In genomic region chr14:105139212-105139825, GRCh38 we compare ENCODE assay signal across 30 cellular contexts.
"Had no signal": no experiment of that assay in that cellular context is flagged by ENCODE, and none has a peak within 500 bp of the region (broad histone marks: within the 10 kb centered on the region; RNA-seq: fewer than 3 reads in every experiment).

No MANE protein-coding gene starts in this region.

- H3K4me1 Mint-ChIP-seq: activated CD4-positive, alpha-beta T cell treated with anti-CD3 and anti-CD28 coated beads, Interleukin-2, amount 10 ng/mL, durations not matched to agents 24 days and 14 days; activated naive CD4-positive, alpha-beta T cell treated with anti-CD3 and anti-CD28 coated beads, Interleukin-2, amount 50 U/mL, for 24 hours; activated naive CD8-positive, alpha-beta T cell treated with anti-CD3 and anti-CD28 coated beads, Interleukin-2, amount 50 U/mL, for 24 hours; nephron had no signal

- H3K4me1 ChIP-seq: breast epithelium, heart right ventricle, left lung, pancreas, psoas muscle, testis had no signal

- H3K4me3 ChIP-seq: breast epithelium, esophagus squamous epithelium, heart right ventricle, left lung, pancreas, psoas muscle, testis had no signal

- H3K27me3 Mint-ChIP-seq: activated CD4-positive, alpha-beta memory T cell treated with anti-CD3 and anti-CD28 coated beads for 36 hours; activated CD4-positive, alpha-beta T cell treated with anti-CD3 and anti-CD28 coated beads, Interleukin-2, amount 10 ng/mL, durations not matched to agents 24 days and 14 days; activated naive CD8-positive, alpha-beta T cell treated with anti-CD3 and anti-CD28 coated beads, Interleukin-2, amount 50 U/mL, for 24 hours had no signal

- H3K27me3 ChIP-seq: breast epithelium, heart right ventricle, left lung, neutrophil, pancreas, testis had no signal

- ATAC-seq: activated naive CD8-positive, alpha-beta T cell treated with anti-CD3 and anti-CD28 coated beads, Interleukin-2, amount 50 U/mL, for 24 hours; left lung had no signal

- H3K27ac Mint-ChIP-seq: activated CD4-positive, alpha-beta memory T cell treated with anti-CD3 and anti-CD28 coated beads for 36 hours; activated CD4-positive, alpha-beta T cell treated with anti-CD3 and anti-CD28 coated beads, Interleukin-2, amount 10 ng/mL, durations not matched to agents 24 days and 14 days; activated naive CD4-positive, alpha-beta T cell treated with anti-CD3 and anti-CD28 coated beads, Interleukin-2, amount 50 U/mL, for 24 hours; activated naive CD8-positive, alpha-beta T cell treated with anti-CD3 and anti-CD28 coated beads, Interleukin-2, amount 50 U/mL, for 24 hours; activated T-helper 1 cell treated with anti-CD3 and anti-CD28 coated beads, Interleukin-12 subunit alpha, Interleukin-12 subunit beta, Interleukin-2, Interleukin-4 antibody, amounts not matched to agents 30 ng/mL and 10 ng/mL and 1 ng/mL, durations not matched to agents 14 hours and 24 hours and 36 hours; dendritic cell treated with granulocyte-macrophage colony-stimulating factor and Interleukin-4, amounts not matched to agents 40 ng/mL and 50 ng/mL, for 4 days; nephron; T-helper 1 cell treated with Interleukin-12 subunit alpha and Interleukin-12 subunit beta and Interleukin-4 antibody, amounts not matched to agents 30 μg/mL and 1 μg/mL, for 36 hours had no signal

- H3K36me3 Mint-ChIP-seq: activated naive CD4-positive, alpha-beta T cell treated with anti-CD3 and anti-CD28 coated beads, Interleukin-2, amount 50 U/mL, for 24 hours had no signal

- FAIRE-seq: pancreas, urothelium cell line had no signal

- H3K27ac ChIP-seq: breast epithelium, epithelial cell of prostate, esophagus squamous epithelium, heart right ventricle, left lung, neutrophil, pancreas, psoas muscle, testis had no signal

- H3K9me3 Mint-ChIP-seq: activated naive CD4-positive, alpha-beta T cell treated with anti-CD3 and anti-CD28 coated beads, Interleukin-2, amount 50 U/mL, for 24 hours had no signal

- H3K4me3 Mint-ChIP-seq: activated CD4-positive, alpha-beta memory T cell treated with anti-CD3 and anti-CD28 coated beads for 36 hours; activated CD4-positive, alpha-beta T cell treated with anti-CD3 and anti-CD28 coated beads, Interleukin-2, amount 10 ng/mL, durations not matched to agents 24 days and 14 days; activated naive CD4-positive, alpha-beta T cell treated with anti-CD3 and anti-CD28 coated beads, Interleukin-2, amount 50 U/mL, for 24 hours; activated naive CD8-positive, alpha-beta T cell treated with anti-CD3 and anti-CD28 coated beads, Interleukin-2, amount 50 U/mL, for 24 hours; activated T-helper 1 cell treated with anti-CD3 and anti-CD28 coated beads, Interleukin-12 subunit alpha, Interleukin-12 subunit beta, Interleukin-2, Interleukin-4 antibody, amounts not matched to agents 30 ng/mL and 10 ng/mL and 1 ng/mL, durations not matched to agents 14 hours and 24 hours and 36 hours; dendritic cell treated with granulocyte-macrophage colony-stimulating factor and Interleukin-4, amounts not matched to agents 40 ng/mL and 50 ng/mL, for 4 days; nephron; T-helper 1 cell treated with Interleukin-12 subunit alpha and Interleukin-12 subunit beta and Interleukin-4 antibody, amounts not matched to agents 30 μg/mL and 1 μg/mL, for 36 hours had no signal

- DNase-seq: activated CD4-positive, alpha-beta memory T cell treated with anti-CD3 and anti-CD28 coated beads for 36 hours; activated CD4-positive, alpha-beta T cell treated with anti-CD3 and anti-CD28 coated beads, Interleukin-2, amount 10 ng/mL, durations not matched to agents 24 days and 14 days; activated CD4-positive, CD25-positive, alpha-beta regulatory T cell treated with anti-CD3 and anti-CD28 coated beads, Interleukin-2, amount 50 U/mL, for 72 hours; activated CD8-positive, alpha-beta memory T cell treated with anti-CD3 and anti-CD28 coated beads, Interleukin-2, amount 50 U/mL, for 4 hours; activated gamma-delta T cell treated with Interleukin-2 at 50 U/mL for 16 hours; activated naive CD8-positive, alpha-beta T cell treated with anti-CD3 and anti-CD28 coated beads, Interleukin-2, amount 50 U/mL, for 24 hours; activated T-cell treated with anti-CD3 and anti-CD28 coated beads, Interleukin-2, amount 50 U/mL, for 1 hour; amygdala; central memory CD4-positive, alpha-beta T cell; esophagus squamous epithelium; foreskin melanocyte; heart right ventricle; kidney glomerular epithelial cell; psoas muscle; stimulated activated CD4-positive, alpha-beta T cell treated with anti-CD3 and anti-CD28 coated beads, Interleukin-2, amount 100 ng/mL, for 48 hours; stimulated activated naive CD4-positive, alpha-beta T cell treated with Interleukin-2 at 50 U/mL for 16 hours; T1000; testis; trophoblast cell had no signal

- H3K36me3 ChIP-seq: breast epithelium, neutrophil, pancreas had no signal

- H3K9me3 ChIP-seq: neutrophil, pancreas, testis had no signal
